Comparison of ENCODE assay signal across 39 cellular contexts in the genomic region with DNA sequence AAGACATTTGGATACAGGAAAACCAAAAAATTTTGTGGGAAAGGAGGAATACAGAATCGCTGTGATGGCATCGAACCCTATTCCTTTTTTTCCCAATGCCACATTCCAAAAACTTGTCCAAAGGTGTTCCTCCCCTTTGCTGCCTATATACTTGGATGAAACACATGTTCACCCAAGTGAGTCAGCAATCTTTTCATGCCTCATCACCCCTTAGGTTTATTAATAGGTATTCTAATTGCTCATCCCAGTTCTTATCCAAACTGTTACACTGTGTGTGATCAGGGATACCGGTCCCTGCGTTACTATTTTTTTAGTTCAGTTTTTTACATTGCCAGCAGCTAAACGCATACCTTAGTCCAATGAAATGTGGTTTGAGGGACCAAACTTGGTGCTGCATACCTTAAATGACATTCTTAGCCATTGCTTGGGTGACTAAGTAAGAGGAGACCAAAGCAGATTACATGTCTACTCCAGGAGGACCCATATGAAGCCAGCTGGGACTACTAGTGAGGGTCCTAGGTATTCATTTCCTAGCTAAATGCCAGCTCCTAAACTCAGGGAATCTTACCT. TPM values are rescaled to one million over a fixed set of nuclear protein-coding genes. Genes with fewer than 3 reads are reported as not detected.
"Had no signal": no experiment of that assay in that cellular context is flagged by ENCODE, and none has a peak within 500 bp of the region (broad histone marks: within the 10 kb centered on the region; RNA-seq: fewer than 3 reads in every experiment).

No MANE protein-coding gene starts in this region.

- H3K9me3 ChIP-seq: MG63 had no signal

- H3K4me3 Mint-ChIP-seq: activated B cell treated with CpG ODN at 0.5 μM for 24 hours; activated CD4-positive, alpha-beta memory T cell treated with anti-CD3 and anti-CD28 coated beads for 36 hours; activated naive CD8-positive, alpha-beta T cell treated with anti-CD3 and anti-CD28 coated beads for 36 hours; activated T-helper 17 cell treated with anti-CD3 and anti-CD28 coated beads, Interleukin-2, amount 50 U/mL, for 72 hours had no signal

- ATAC-seq: activated T-helper 17 cell treated with anti-CD3 and anti-CD28 coated beads, Interleukin-2, amount 50 U/mL, for 72 hours; Right ventricle myocardium inferior had no signal

- H3K4me3 ChIP-seq: MG63, PC-9 had no signal

- H3K27ac Mint-ChIP-seq: activated B cell treated with CpG ODN at 0.5 μM for 24 hours; activated CD4-positive, alpha-beta memory T cell treated with anti-CD3 and anti-CD28 coated beads for 36 hours; activated naive CD8-positive, alpha-beta T cell treated with anti-CD3 and anti-CD28 coated beads for 36 hours; activated T-helper 17 cell treated with anti-CD3 and anti-CD28 coated beads, Interleukin-2, amount 50 U/mL, for 72 hours had no signal

- H3K4me1 Mint-ChIP-seq: activated B cell treated with CpG ODN at 0.5 μM for 24 hours; activated naive CD8-positive, alpha-beta T cell treated with anti-CD3 and anti-CD28 coated beads for 36 hours; activated T-helper 17 cell treated with anti-CD3 and anti-CD28 coated beads, Interleukin-2, amount 50 U/mL, for 72 hours had no signal

- FAIRE-seq: RCC 7860 had no signal

- H3K9me3 Mint-ChIP-seq: activated B cell treated with CpG ODN at 0.5 μM for 24 hours; activated CD4-positive, alpha-beta memory T cell treated with anti-CD3 and anti-CD28 coated beads for 36 hours; activated naive CD8-positive, alpha-beta T cell treated with anti-CD3 and anti-CD28 coated beads for 36 hours; activated T-helper 17 cell treated with anti-CD3 and anti-CD28 coated beads, Interleukin-2, amount 50 U/mL, for 72 hours had no signal

- H3K27me3 Mint-ChIP-seq: activated CD4-positive, alpha-beta memory T cell treated with anti-CD3 and anti-CD28 coated beads for 36 hours; activated T-helper 17 cell treated with anti-CD3 and anti-CD28 coated beads, Interleukin-2, amount 50 U/mL, for 72 hours had no signal

- H3K4me2 ChIP-seq: PC-9 had no signal

- H3K36me3 Mint-ChIP-seq: activated CD4-positive, alpha-beta memory T cell treated with anti-CD3 and anti-CD28 coated beads for 36 hours; activated naive CD8-positive, alpha-beta T cell treated with anti-CD3 and anti-CD28 coated beads for 36 hours had no signal

- H3K27ac ChIP-seq: PC-9, RWPE1, VCaP had no signal

- H2AFZ ChIP-seq: PC-9 had no signal

- DNase-seq: activated B cell treated with CpG ODN at 0.5 μM for 24 hours; activated CD4-positive, alpha-beta memory T cell treated with anti-CD3 and anti-CD28 coated beads for 36 hours; activated CD4-positive, alpha-beta T cell treated with anti-CD3 and anti-CD28 coated beads for 4 hours; activated CD4-positive, alpha-beta T cell treated with anti-CD3 and anti-CD28 coated beads, Interleukin-2, amount 50 U/mL, for 1 hour; activated CD4-positive, CD25-positive, alpha-beta regulatory T cell treated with anti-CD3 and anti-CD28 coated beads, Interleukin-2, amount 50 U/mL, for 72 hours; activated CD8-positive, alpha-beta memory T cell treated with anti-CD3 and anti-CD28 coated beads, Interleukin-2, amount 50 U/mL, for 4 hours; activated effector memory CD4-positive, alpha-beta T cell treated with anti-CD3 and anti-CD28 coated beads, Interleukin-2, amount 50 U/mL, for 16 hours; activated naive CD4-positive, alpha-beta T cell; activated naive CD4-positive, alpha-beta T cell treated with anti-CD3 and anti-CD28 coated beads, Interleukin-2, amount 50 U/mL, for 16 hours; activated naive CD8-positive, alpha-beta T cell treated with anti-CD3 and anti-CD28 coated beads for 36 hours; activated T-cell treated with anti-CD3 and anti-CD28 coated beads for 4 hours; activated T-cell treated with anti-CD3 and anti-CD28 coated beads, Interleukin-2, amount 50 U/mL, for 48 hours; amniotic stem cell; aorta; IMR-90; Karpas-422; KBM-7; MG63; NCI-H1048; NCI-H1105 treated with DMSO at 0.1 percent for 48 hours; NCI-H1436; NCI-H1694; NCI-H1930; NCI-H2081 treated with DMSO at 0.1 percent for 48 hours; NCI-H510A; NCI-H526; NCI-H748 treated with DMSO at 0.1 percent for 48 hours; NK-92 treated with Interleukin-12 subunit alpha and Interleukin-12 subunit beta, amount 100 ng/mL, for 24 hours; PC-9; SIG-M5; SW 1271; T-helper 1 cell; T-helper 2 cell; T-helper 9 cell had no signal

- H3K27me3 ChIP-seq: MG63 had no signal

- H3K36me3 ChIP-seq: MG63 had no signal

RNA-seq across cellular contexts. Expression of gene ST8SIA1, which starts 20.6 kb away (rescaled TPM):
- total RNA-seq: IMR-90 had no signal
- polyA plus RNA-seq: IMR-90 had no signal
